Comparison of ENCODE assay signal across 8 cellular contexts in the genomic region with DNA sequence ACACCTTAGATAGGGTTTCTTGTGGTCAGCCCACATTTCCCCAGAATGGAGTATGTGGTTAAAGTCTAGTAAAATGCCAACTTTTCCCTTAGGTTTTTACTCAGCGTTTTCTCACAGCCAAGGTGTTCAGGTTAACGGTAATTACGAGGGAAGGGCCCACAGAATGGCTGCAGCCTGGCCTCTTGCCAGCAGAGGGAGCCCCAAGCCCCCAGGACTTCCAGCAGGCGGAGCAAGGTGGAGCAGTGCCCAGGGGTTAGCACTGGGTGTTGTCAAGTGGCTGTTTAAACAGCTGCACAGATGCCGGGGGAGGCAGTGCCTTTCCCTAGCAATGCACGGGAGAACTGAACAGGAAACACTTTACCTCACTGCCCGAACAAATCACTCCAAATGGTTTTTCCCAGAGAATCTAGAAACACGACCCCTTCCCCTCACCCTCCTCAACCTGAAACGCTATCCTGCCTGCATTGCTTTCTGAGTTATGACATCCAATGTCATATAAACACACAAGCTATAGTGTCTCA. TPM values are rescaled to one million over a fixed set of nuclear protein-coding genes. Genes with fewer than 3 reads are reported as not detected.
DNase-seq lines count a peak whose midpoint lies in the region; ATAC-seq and TF ChIP-seq lines count a peak whose summit lies in the region.

No MANE protein-coding gene starts in this region.

- H3K27ac ChIP-seq in C4-2B: peak overlapping the region; percentile 12; the same call in 1 of the 2 replicates
- H3K27ac ChIP-seq in right cardiac atrium (ENCODE audit: low read length): no peak overlapping the region
- H3K27ac ChIP-seq in gastrocnemius medialis: no peak overlapping the region

- ATAC-seq in GM21825 (IDR thresholded peaks at IDR 0.05; ENCODE audit: unreplicated experiment) (peak; percentile 58), right cardiac atrium (peak in 1 of 2 donors; percentile 74), gastrocnemius medialis (peak in 1 of 2 donors; percentile 3), GM19452 (IDR thresholded peaks at IDR 0.05; ENCODE audit: unreplicated experiment) (no peak)

- H3K4me3 ChIP-seq in adipocyte (ENCODE audit: low read length) (no peak overlapping the region), right cardiac atrium (ENCODE audit: low read length) (no peak overlapping the region), gastrocnemius medialis (no peak overlapping the region)

- H3K27me3 ChIP-seq in adipocyte (replicated peaks; ENCODE audit: control insufficient read depth, insufficient read depth, low read length): no peaks in the 10 kb centered on the region
- H3K27me3 ChIP-seq in right cardiac atrium (ENCODE audit: control insufficient read depth, insufficient read depth): no peaks in the 10 kb centered on the region
- no peaks in the 10 kb centered on the region for H3K27me3 ChIP-seq in gastrocnemius medialis

- no peak overlapping the region for H3K9ac ChIP-seq in adipocyte (ENCODE audit: low read length)

- peak; percentile 87 for TF ChIP-seq CTCF in C4-2B (conservative IDR thresholded peaks at IDR 0.05)
- TF ChIP-seq CTCF in gastrocnemius medialis (IDR thresholded peaks at IDR 0.05 in 4 of 5, conservative IDR thresholded peaks at IDR 0.05 in 1 of 5): peak in 4 of 5 experiments; percentile 18 to 47 (median 42)

- DNase-seq in NCI-H1694 (lab: John Stamatoyannopoulos, UW) (peak; percentile 71), T-helper 2 cell (peak; percentile 59 to 83 (median 71)), adipocyte (ENCODE audit: low read depth) (peak; percentile 59), right cardiac atrium (peak; percentile 64 to 87 (median 86)), gastrocnemius medialis (peak in 1 of 2 donors; percentile 28)

- intact Hi-C loops in right cardiac atrium (cut with DNase I): no loop called here
- intact Hi-C loops in gastrocnemius medialis (cut with DNase I; ENCODE audit: low total_unique reads): no loop called here

- H3K9me3 ChIP-seq in adipocyte (ENCODE audit: control insufficient read depth, low read length): no peaks in the 10 kb centered on the region
- no peaks in the 10 kb centered on the region for H3K9me3 ChIP-seq in right cardiac atrium (ENCODE audit: control insufficient read depth, low read length)
- H3K9me3 ChIP-seq in gastrocnemius medialis: no peaks in the 10 kb centered on the region

- in situ Hi-C loops in gastrocnemius medialis (cut with MboI; ENCODE audit: low sequenced_read_pairs in 4 of 4): loop anchor here in 2 of 4 donors (10.0 to 25.0 kb wide), 3 partner anchors 221 to 304 kb away; partner anchors contain the start of gene SLC35B1 (in 1 of the 2)

- H3K4me1 ChIP-seq in adipocyte (ENCODE audit: control insufficient read depth, insufficient read depth, low read length): peaks cover 5% of the 10 kb centered on the region
- no peaks in the 10 kb centered on the region for H3K4me1 ChIP-seq in right cardiac atrium (ENCODE audit: control insufficient read depth, insufficient read depth, low read length)
- H3K4me1 ChIP-seq in gastrocnemius medialis: no peaks in the 10 kb centered on the region

- H3K36me3 ChIP-seq in adipocyte (ENCODE audit: control insufficient read depth, insufficient read depth, low read length, severe bottlenecking): peaks cover 96% of the 10 kb centered on the region
- H3K36me3 ChIP-seq in gastrocnemius medialis: peaks cover 3 to 96% of the 10 kb centered on the region in 2 donors

- WGBS in right cardiac atrium: 28% methylated on average over 9 of the region's 9 CpGs

- TF ChIP-seq POLR2A in gastrocnemius medialis (IDR thresholded peaks at IDR 0.05): no peak

RNA-seq across cellular contexts. Expression of gene PHB1, which starts 6.6 kb away (rescaled TPM):
- total RNA-seq in right cardiac atrium (100 to 1,000 TPM; 186 to 239 (median 201) TPM), gastrocnemius medialis (100 to 1,000 TPM; 102 to 137 (median 116) TPM)
- 230 TPM for polyA plus RNA-seq in right cardiac atrium

RNA-seq across cellular contexts. Expression of gene ZNF652, which starts 46.0 kb away (rescaled TPM):
- total RNA-seq in right cardiac atrium (10 to 100 TPM; 23.7 to 30.7 (median 24.4) TPM), gastrocnemius medialis (10 to 100 TPM; 32.8 to 49.6 (median 41.1) TPM)
- polyA plus RNA-seq in right cardiac atrium: 15.3 TPM
